In the genomic region with DNA sequence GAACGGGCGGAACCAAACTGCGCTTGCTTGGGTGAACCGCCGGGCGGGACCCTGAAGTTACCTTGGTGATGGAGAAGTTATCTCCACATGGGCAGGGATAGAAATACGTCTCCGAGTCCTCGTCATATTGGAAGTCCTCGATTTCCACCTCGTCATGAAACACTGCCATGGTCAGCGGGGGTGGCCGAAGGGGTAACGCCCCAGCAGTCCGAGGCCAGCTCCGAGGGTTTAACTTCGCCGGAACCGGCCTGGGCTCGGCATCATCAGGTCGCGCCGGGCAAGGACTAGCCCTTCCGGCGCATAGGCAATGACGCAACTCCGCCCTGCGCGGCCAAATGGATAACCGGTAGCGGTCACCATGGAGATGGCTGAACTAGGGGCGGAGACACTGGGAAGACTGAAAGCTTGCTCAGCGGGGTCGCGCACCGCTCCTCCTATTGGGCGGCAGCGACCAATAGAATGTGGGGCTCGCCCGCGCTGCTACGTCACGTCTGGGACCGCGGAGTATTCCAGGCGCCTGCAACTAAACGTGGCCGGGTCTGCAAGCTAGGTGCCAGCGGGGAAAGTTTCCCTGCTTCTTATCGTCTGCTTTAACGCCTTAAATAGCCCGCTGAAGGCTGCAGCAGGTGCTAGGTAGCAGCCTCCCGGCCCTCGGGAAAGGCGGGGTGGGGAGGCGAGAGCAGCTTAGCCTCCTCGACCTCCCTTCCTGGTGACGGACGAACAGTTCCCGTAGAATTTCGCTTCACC, we compare ENCODE assay signal across 8 cellular contexts. TPM values are rescaled to one million over a fixed set of nuclear protein-coding genes. Genes with fewer than 3 reads are reported as not detected.
DNase-seq lines count a peak whose midpoint lies in the region; ATAC-seq and TF ChIP-seq lines count a peak whose summit lies in the region.

A gene (minus strand): TSS at position 236 of the 747 bp plus-strand sequence. CDS start 67 bp downstream, at position 169.
A gene with protein sequence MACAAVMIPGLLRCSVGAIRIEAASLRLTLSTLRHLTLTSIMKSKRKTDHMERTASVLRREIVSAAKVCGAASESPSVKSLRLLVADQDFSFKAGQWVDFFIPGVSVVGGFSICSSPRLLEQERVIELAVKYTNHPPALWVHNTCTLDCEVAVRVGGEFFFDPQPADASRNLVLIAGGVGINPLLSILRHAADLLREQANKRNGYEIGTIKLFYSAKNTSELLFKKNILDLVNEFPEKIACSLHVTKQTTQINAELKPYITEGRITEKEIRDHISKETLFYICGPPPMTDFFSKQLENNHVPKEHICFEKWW (plus strand): TSS at position 505 of the 747 bp plus-strand sequence. CDS start 5,741 bp downstream, outside the sequence.

- H2BK5ac ChIP-seq in mesendoderm (ENCODE audit: low read length) = no peak within 1 kb of the TSS

- H3K27ac Mint-ChIP-seq in Caco-2 (ENCODE audit: unreplicated experiment) = peak within 1 kb of the TSS; percentile 71
- peak within 1 kb of the TSS; percentile 97 for H3K27ac Mint-ChIP-seq in activated CD8-positive, alpha-beta memory T cell treated with anti-CD3 and anti-CD28 coated beads, Interleukin-2, amount 10 ng/mL, durations not matched to agents 7 days and 5 days

- H2BK15ac ChIP-seq in mesendoderm (replicated peaks; ENCODE audit: low read depth) = no peak within 1 kb of the TSS

- peak within 1 kb of the TSS; percentile 29 for H3K27ac ChIP-seq in mesendoderm (ENCODE audit: low read depth, low read length)

- H3K79me1 ChIP-seq in mesendoderm (ENCODE audit: low read length) = peaks cover 13% of the 10 kb centered on the region

- H4K8ac ChIP-seq in mesendoderm (ENCODE audit: low read depth, low read length) = no peak within 1 kb of the TSS

- H3K9ac ChIP-seq in NT2/D1 (ENCODE audit: insufficient read length, low read depth) (peak within 1 kb of the TSS; percentile 97), endocrine pancreas (ENCODE audit: control insufficient read depth, insufficient read depth, low read length) (peak within 1 kb of the TSS; percentile 97), mesendoderm (ENCODE audit: low read length) (peak within 1 kb of the TSS; percentile 86)

- DNase-seq in Caco-2 (peak; percentile 99), HUDEP-2 (lab: John Stamatoyannopoulos, UW; ENCODE audit: unreplicated experiment in 76 of 76) (peak; percentile 73 to 99 (median 98)), NT2/D1 (ENCODE audit: low read depth, low spot score) (peak; percentile 99), mesendoderm (peak; percentile 100)
- DNase-seq in activated CD8-positive, alpha-beta memory T cell treated with anti-CD3 and anti-CD28 coated beads, Interleukin-2, amount 10 ng/mL, durations not matched to agents 7 days and 5 days = peak; percentile 100
- peak; percentile 98 for DNase-seq in stimulated activated CD8-positive, alpha-beta memory T cell treated with anti-CD3 and anti-CD28 coated beads, Interleukin-15, amount 100 ng/mL, for 1 hour (ENCODE audit: low read depth)

- no peak within 1 kb of the TSS for H3K18ac ChIP-seq in mesendoderm (ENCODE audit: low read length)

- H2AK5ac ChIP-seq in mesendoderm (ENCODE audit: low read length) = no peak within 1 kb of the TSS

- H3K79me2 ChIP-seq in mesendoderm (ENCODE audit: control insufficient read depth, insufficient read depth, low read length) = peaks cover 38% of the 10 kb centered on the region

- peak within 1 kb of the TSS; percentile 76 for H3K4me3 Mint-ChIP-seq in Caco-2 (ENCODE audit: unreplicated experiment)
- H3K4me3 Mint-ChIP-seq in activated CD8-positive, alpha-beta memory T cell treated with anti-CD3 and anti-CD28 coated beads, Interleukin-2, amount 10 ng/mL, durations not matched to agents 7 days and 5 days = peak within 1 kb of the TSS; percentile 84

- no CpG with 5 or more reads among the region's 61 CpGs for WGBS in mesendoderm (ENCODE audit: extremely low coverage, insufficient coverage, low lambda C conversion rate)

- CTCF ChIA-PET in Caco-2 (lab: Charles Lee) = interaction anchor here (1.0 to 1.3 kb wide), 4 partner anchors 13 to 286 kb away, joined by 4 to 6 read pairs (median 4); no protein-coding TSS in a partner anchor
- CTCF ChIA-PET in activated CD8-positive, alpha-beta memory T cell treated with anti-CD3 and anti-CD28 coated beads, Interleukin-2, amount 10 ng/mL, durations not matched to agents 7 days and 5 days (lab: Charles Lee) = interaction anchor here (0.7 to 7.7 kb wide), 26 partner anchors 10 to 1059 kb away, joined by 3 to 58 read pairs (median 4); a partner anchor contains a TSS

- no peak within 1 kb of the TSS for H2BK120ac ChIP-seq in mesendoderm (ENCODE audit: low read depth, low read length)

- no peak within 1 kb of the TSS for H4K5ac ChIP-seq in mesendoderm (ENCODE audit: low read length)

- intact Hi-C loops in Caco-2 (cut with micrococcal nuclease; ENCODE audit: unreplicated experiment) = no loop called here

- no peaks in the 10 kb centered on the region for H3K27me3 Mint-ChIP-seq in Caco-2 (ENCODE audit: insufficient read depth, unreplicated experiment)
- H3K27me3 Mint-ChIP-seq in activated CD8-positive, alpha-beta memory T cell treated with anti-CD3 and anti-CD28 coated beads, Interleukin-2, amount 10 ng/mL, durations not matched to agents 7 days and 5 days = no peaks in the 10 kb centered on the region

- TF ChIP-seq CTCF in Caco-2 (IDR thresholded peaks at IDR 0.05; ENCODE audit: insufficient read depth in 1 of 2, low read depth in 1 of 2, low read length in 1 of 2, severe bottlenecking in 1 of 2, unreplicated experiment in 1 of 2) = no peak

- no peaks in the 10 kb centered on the region for H3K36me3 ChIP-seq in Caco-2 (ENCODE audit: control insufficient read depth, insufficient read depth, low read length)
- peaks cover 44% of the 10 kb centered on the region for H3K36me3 ChIP-seq in NT2/D1 (ENCODE audit: insufficient read depth, insufficient read length, low read length)
- no peaks in the 10 kb centered on the region for H3K36me3 ChIP-seq in endocrine pancreas (ENCODE audit: control insufficient read depth, insufficient read depth, low read length)
- no peaks in the 10 kb centered on the region for H3K36me3 ChIP-seq in mesendoderm (ENCODE audit: control insufficient read depth, insufficient read depth, low read length)

- H3K4me1 ChIP-seq in Caco-2 = peaks cover 5% of the 10 kb centered on the region
- no peaks in the 10 kb centered on the region for H3K4me1 ChIP-seq in NT2/D1 (ENCODE audit: insufficient read depth, insufficient read length)
- H3K4me1 ChIP-seq in endocrine pancreas (ENCODE audit: control insufficient read depth, insufficient read depth, low read length) = peaks cover 32% of the 10 kb centered on the region
- H3K4me1 ChIP-seq in mesendoderm (ENCODE audit: control insufficient read depth, low read depth, low read length) = no peaks in the 10 kb centered on the region

- peak within 1 kb of the TSS; percentile 76 for H3K4me3 ChIP-seq in Caco-2 (ENCODE audit: low read depth, low read length)
- H3K4me3 ChIP-seq in NT2/D1 (ENCODE audit: insufficient read length, low read depth) = peak within 1 kb of the TSS; percentile 97
- peak within 1 kb of the TSS; percentile 99 for H3K4me3 ChIP-seq in endocrine pancreas (ENCODE audit: control insufficient read depth, insufficient read depth, low read length)
- peak within 1 kb of the TSS; percentile 90 for H3K4me3 ChIP-seq in mesendoderm (ENCODE audit: low read length)

- H3K4me2 ChIP-seq in mesendoderm (ENCODE audit: low read length) = peak within 1 kb of the TSS; percentile 86

- H3K4me1 Mint-ChIP-seq in Caco-2 (ENCODE audit: low read depth, unreplicated experiment) = peaks cover 14% of the 10 kb centered on the region
- peaks cover 37% of the 10 kb centered on the region for H3K4me1 Mint-ChIP-seq in activated CD8-positive, alpha-beta memory T cell treated with anti-CD3 and anti-CD28 coated beads, Interleukin-2, amount 10 ng/mL, durations not matched to agents 7 days and 5 days

- no peaks in the 10 kb centered on the region for H3K9me3 Mint-ChIP-seq in Caco-2 (ENCODE audit: unreplicated experiment)
- H3K9me3 Mint-ChIP-seq in activated CD8-positive, alpha-beta memory T cell treated with anti-CD3 and anti-CD28 coated beads, Interleukin-2, amount 10 ng/mL, durations not matched to agents 7 days and 5 days (ENCODE audit: low read depth) = no peaks in the 10 kb centered on the region

- POLR2A ChIA-PET in Caco-2 (lab: Charles Lee) = interaction anchor here (0.6 to 1.6 kb wide), 5 partner anchors 12 to 205 kb away, joined by 5 to 12 read pairs (median 8); no protein-coding TSS in a partner anchor

- ATAC-seq in GM21381 (IDR thresholded peaks at IDR 0.05; ENCODE audit: unreplicated experiment) = peak; percentile 98
- ATAC-seq in activated CD8-positive, alpha-beta memory T cell treated with anti-CD3 and anti-CD28 coated beads, Interleukin-2, amount 10 ng/mL, durations not matched to agents 7 days and 5 days = peak; percentile 96

- H3K23ac ChIP-seq in mesendoderm (ENCODE audit: low read length) = no peak within 1 kb of the TSS

- H3K27me3 ChIP-seq in Caco-2 (replicated peaks; ENCODE audit: control insufficient read depth, insufficient read depth, low read length) (no peaks in the 10 kb centered on the region), NT2/D1 (ENCODE audit: insufficient read depth, insufficient read length) (no peaks in the 10 kb centered on the region), endocrine pancreas (ENCODE audit: control insufficient read depth, insufficient read depth, low read length) (no peaks in the 10 kb centered on the region), mesendoderm (ENCODE audit: insufficient read depth, low read length, poor library complexity) (no peaks in the 10 kb centered on the region)

- H3K56ac ChIP-seq in mesendoderm (ENCODE audit: low read length) = peak within 1 kb of the TSS; percentile 91

- no peak within 1 kb of the TSS for H3K4ac ChIP-seq in mesendoderm (ENCODE audit: low read depth, low read length)

- no peaks in the 10 kb centered on the region for H3K9me3 ChIP-seq in Caco-2
- H3K9me3 ChIP-seq in NT2/D1 (ENCODE audit: insufficient read depth, low read length) = no peaks in the 10 kb centered on the region
- H3K9me3 ChIP-seq in endocrine pancreas (ENCODE audit: control insufficient read depth, low read length) = no peaks in the 10 kb centered on the region

- no TSS peak for BruUV-seq in Caco-2 (replicated peaks; lab: Mats Ljungman, UMichigan)

- H3K36me3 Mint-ChIP-seq in Caco-2 (ENCODE audit: insufficient read depth, unreplicated experiment) = peaks cover 17% of the 10 kb centered on the region
- H3K36me3 Mint-ChIP-seq in activated CD8-positive, alpha-beta memory T cell treated with anti-CD3 and anti-CD28 coated beads, Interleukin-2, amount 10 ng/mL, durations not matched to agents 7 days and 5 days = peaks cover 10% of the 10 kb centered on the region

RNA-seq across cellular contexts. Expression of the first gene that starts in this region (rescaled TPM):
- 25.6 and 30.0 TPM in 2 replicates for total RNA-seq in Caco-2 (2022)
- total RNA-seq in activated CD8-positive, alpha-beta memory T cell treated with anti-CD3 and anti-CD28 coated beads, Interleukin-2, amount 10 ng/mL, durations not matched to agents 7 days and 5 days = 10 to 100 TPM; 13.9 to 23.8 TPM
- 34.8 TPM for polyA plus RNA-seq in mesendoderm (2013, experiment 1 of 2)
- 35.0 TPM for polyA plus RNA-seq in mesendoderm (2013, experiment 2 of 2)

RNA-seq across cellular contexts. Expression of the second gene that starts in this region (rescaled TPM):
- 20.0 and 22.9 TPM in 2 replicates for total RNA-seq in Caco-2 (2022)
- 10 to 100 TPM; 44.9 to 47.4 TPM for total RNA-seq in activated CD8-positive, alpha-beta memory T cell treated with anti-CD3 and anti-CD28 coated beads, Interleukin-2, amount 10 ng/mL, durations not matched to agents 7 days and 5 days
- 13.8 TPM for polyA plus RNA-seq in mesendoderm (2013, experiment 1 of 2)
- 13.2 TPM for polyA plus RNA-seq in mesendoderm (2013, experiment 2 of 2)

Comparison
In these comparisons a context has a peak if more than half of its experiments do, and no peak if none do; other contexts are left out.
1. Peak in every context shown above with its lines: DNase-seq, ATAC-seq, H3K4me3 ChIP-seq and H3K27ac ChIP-seq.